Comparison of ENCODE assay signal across 9 cellular contexts in genomic region chr5:137622850-137623249, GRCh38.
DNase-seq lines count a peak whose midpoint lies in the region; ATAC-seq and TF ChIP-seq lines count a peak whose summit lies in the region.
"Had no signal": no experiment of that assay in that cellular context is flagged by ENCODE, and none has a peak within 500 bp of the region (broad histone marks: within the 10 kb centered on the region; RNA-seq: fewer than 3 reads in every experiment).

No MANE protein-coding gene starts in this region.

- TF ChIP-seq POLR2A in heart left ventricle (IDR thresholded peaks at IDR 0.05) = no peak

- no peaks in the 10 kb centered on the region for H3K27me3 ChIP-seq in heart left ventricle
- no peaks in the 10 kb centered on the region for H3K27me3 ChIP-seq in skeletal muscle tissue (ENCODE audit: control insufficient read depth in 3 of 3, insufficient read depth in 3 of 3, low read length in 3 of 3)

- H3K4me3 ChIP-seq in heart left ventricle (no peak overlapping the region), skeletal muscle tissue (ENCODE audit: low read length in 3 of 3) (peak overlapping the region; percentile 52 to 59 (median 57))
- H3K4me3 ChIP-seq: SK-N-MC had no signal

- in situ Hi-C loops in SK-MEL-5 (cut with HindIII; ENCODE audit: low pct_unique_long_range_greater_than_20kb, low sequenced_read_pairs) = no loop called here

- H3K9me3 ChIP-seq in heart left ventricle (no peaks in the 10 kb centered on the region), skeletal muscle tissue (ENCODE audit: control insufficient read depth in 3 of 3, low read length in 3 of 3) (no peaks in the 10 kb centered on the region)

- peaks cover 0 to 36% (median 10%) of the 10 kb centered on the region in 9 donors for H3K36me3 ChIP-seq in heart left ventricle
- no peaks in the 10 kb centered on the region for H3K36me3 ChIP-seq in skeletal muscle tissue (ENCODE audit: control insufficient read depth in 3 of 3, insufficient read depth in 3 of 3, low read length in 3 of 3)

- intact Hi-C loops in heart left ventricle (cut with DNase I) = loop anchor here in 2 of 10 donors (10.0 kb wide), 1 partner anchor 512 kb away; the partner anchor contains the start of gene NME5 (in 2 of the 2)

- ATAC-seq in heart left ventricle (peak; percentile 68 to 84 (median 77)), GM18909 (IDR thresholded peaks at IDR 0.05; ENCODE audit: poor library complexity, unreplicated experiment) (no peak), GM19324 (IDR thresholded peaks at IDR 0.05; ENCODE audit: low FRiP score, unreplicated experiment) (no peak), GM21825 (IDR thresholded peaks at IDR 0.05; ENCODE audit: unreplicated experiment) (no peak)

- no peaks in the 10 kb centered on the region for H3K36me3 Mint-ChIP-seq in HFFc6 (ENCODE audit: low read depth)

- TF ChIP-seq CTCF in HFFc6 (IDR thresholded peaks at IDR 0.05) (no peak), heart left ventricle (IDR thresholded peaks at IDR 0.05) (peak in 2 of 12 donors; percentile 2 to 8)

- H3K4me1 ChIP-seq in heart left ventricle (peaks cover 3 to 68% (median 32%) of the 10 kb centered on the region in 12 donors), skeletal muscle tissue (ENCODE audit: control insufficient read depth in 3 of 3, insufficient read depth in 3 of 3, low read length in 3 of 3) (peaks cover 29 to 42% (median 40%) of the 10 kb centered on the region in 3 donors)

- H3K4me3 Mint-ChIP-seq in HFFc6 = no peak overlapping the region

- H3K27ac ChIP-seq in heart left ventricle = peak overlapping the region; percentile 75 to 97 (median 84)
- H3K27ac ChIP-seq in skeletal muscle tissue (ENCODE audit: low read depth, low read length) = peak overlapping the region; percentile 90
- H3K27ac ChIP-seq: SK-N-MC had no signal

- H3K9me3 Mint-ChIP-seq in HFFc6 = no peaks in the 10 kb centered on the region

- H3K4me1 Mint-ChIP-seq in HFFc6 (ENCODE audit: low read depth) = peaks cover 58% of the 10 kb centered on the region

- peaks cover 2% of the 10 kb centered on the region for H3K27me3 Mint-ChIP-seq in HFFc6 (ENCODE audit: insufficient read depth)

- 42 to 60% (median 54%) methylated on average over 5 of the region's 5 CpGs for WGBS in heart left ventricle, 4 donors

- peak overlapping the region; percentile 51 to 60 (median 57) for H3K9ac ChIP-seq in skeletal muscle tissue (ENCODE audit: low read depth in 1 of 3, low read length in 3 of 3)

- H3K27ac Mint-ChIP-seq in HFFc6 = peak overlapping the region; percentile 89

- DNase-seq in HFFc6 (no peak), SK-MEL-5 (ENCODE audit: low read depth, low spot score) (peak; percentile 47), heart left ventricle (peak; percentile 78 to 92 (median 83)), NCI-H82 treated with DMSO at 0.1 percent for 48 hours (lab: John Stamatoyannopoulos, UW; ENCODE audit: unreplicated experiment) (no peak)

Comparison
In these comparisons a context has a peak if more than half of its experiments do, and no peak if none do; other contexts are left out.
1. DNase-seq: peak in SK-MEL-5 (single experiment) and heart left ventricle (5 of 5); none in HFFc6 (single experiment) and NCI-H82 treated with DMSO at 0.1 percent for 48 hours (single experiment).
2. ATAC-seq: peak in heart left ventricle (4 of 4); none in GM18909 (single experiment), GM19324 (single experiment) and GM21825 (single experiment).
3. H3K4me3 ChIP-seq: peak in skeletal muscle tissue (3 of 3); none in heart left ventricle (0 of 12).